Comparison of ENCODE assay signal across 11 cellular contexts in the genomic region with DNA sequence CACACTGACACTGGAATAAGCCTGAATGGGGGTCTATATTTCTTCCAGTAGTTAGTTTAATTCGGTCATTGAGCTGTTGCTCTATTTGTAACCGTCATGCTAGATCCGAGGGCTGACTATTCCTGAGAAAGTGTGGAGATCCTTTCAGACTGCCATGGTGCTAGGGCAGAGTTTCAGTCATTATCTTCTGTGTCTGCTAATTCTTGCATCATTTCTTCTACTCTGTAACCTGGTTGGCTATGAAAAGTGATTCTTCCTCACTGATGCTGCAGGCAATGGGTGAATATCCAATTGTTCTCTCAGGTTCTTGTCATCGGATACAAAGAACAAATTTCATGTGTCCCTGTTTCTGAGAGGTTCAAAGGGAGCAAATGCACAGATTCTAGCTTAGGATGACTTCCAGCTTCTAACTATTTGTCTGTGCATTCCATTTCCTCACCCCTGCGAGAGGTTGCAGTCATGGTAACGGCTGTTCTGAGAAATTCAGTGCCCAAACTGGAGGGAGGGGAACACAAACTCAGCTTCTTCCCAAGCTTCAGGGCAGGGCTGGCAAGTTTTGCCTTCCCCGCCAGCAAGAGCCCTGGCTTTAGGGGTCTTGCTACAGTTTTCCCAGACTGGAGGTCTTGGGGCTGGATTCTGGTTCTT. TPM values are rescaled to one million over a fixed set of nuclear protein-coding genes. Genes with fewer than 3 reads are reported as not detected.
DNase-seq lines count a peak whose midpoint lies in the region; ATAC-seq and TF ChIP-seq lines count a peak whose summit lies in the region.
"Had no signal": no experiment of that assay in that cellular context is flagged by ENCODE, and none has a peak within 500 bp of the region (broad histone marks: within the 10 kb centered on the region; RNA-seq: fewer than 3 reads in every experiment).

No MANE protein-coding gene starts in this region.

- intact Hi-C loops in activated CD4-positive, alpha-beta T cell treated with anti-CD3 and anti-CD28 coated beads for 36 hours (cut with DNase I, micrococcal nuclease): loop anchor here (1.0 to 5.0 kb wide), 7 partner anchors 10 to 161 kb away; a partner anchor contains a TSS
- intact Hi-C loops in left ventricle myocardium inferior (cut with micrococcal nuclease): no loop called here

- no peak for TF ChIP-seq CTCF in left ventricle myocardium inferior (IDR thresholded peaks at IDR 0.05; ENCODE audit: borderline replicate concordance)

- CTCF ChIA-PET in activated CD4-positive, alpha-beta T cell treated with anti-CD3 and anti-CD28 coated beads for 36 hours (lab: Charles Lee): interaction anchor here (0.7 to 2.9 kb wide), 7 partner anchors 10 to 215 kb away, joined by 3 to 16 read pairs (median 3); a partner anchor contains a TSS

- no peaks in the 10 kb centered on the region for H3K9me3 ChIP-seq in left ventricle myocardium inferior (replicated peaks)

- POLR2A ChIA-PET in activated CD4-positive, alpha-beta T cell treated with anti-CD3 and anti-CD28 coated beads for 36 hours (lab: Charles Lee): interaction anchor here (0.7 to 1.0 kb wide), 2 partner anchors 11 to 94 kb away, joined by 5 to 8 read pairs; a partner anchor contains a TSS

- H3K4me1 ChIP-seq in left ventricle myocardium inferior: peaks cover 59% of the 10 kb centered on the region

- H3K27ac Mint-ChIP-seq in activated CD4-positive, alpha-beta T cell treated with anti-CD3 and anti-CD28 coated beads for 36 hours: peak overlapping the region; percentile 80
- H3K27ac Mint-ChIP-seq in activated naive CD8-positive, alpha-beta T cell: peak overlapping the region; percentile 41
- peak overlapping the region; percentile 42 to 94 for H3K27ac Mint-ChIP-seq in stimulated activated naive CD8-positive, alpha-beta T cell treated with anti-CD3 and anti-CD28 coated beads, Interleukin-15, amount 100 ng/mL, for 72 hours

- H3K27me3 ChIP-seq in left ventricle myocardium inferior (ENCODE audit: low read depth): no peaks in the 10 kb centered on the region
- H3K27me3 ChIP-seq: foreskin keratinocyte had no signal

- peaks cover 57% of the 10 kb centered on the region for H3K4me1 Mint-ChIP-seq in activated CD4-positive, alpha-beta T cell treated with anti-CD3 and anti-CD28 coated beads for 36 hours
- peaks cover 42% of the 10 kb centered on the region for H3K4me1 Mint-ChIP-seq in activated naive CD8-positive, alpha-beta T cell (ENCODE audit: low read depth)
- H3K4me1 Mint-ChIP-seq in stimulated activated naive CD8-positive, alpha-beta T cell treated with anti-CD3 and anti-CD28 coated beads, Interleukin-15, amount 100 ng/mL, for 72 hours: peaks cover 55% of the 10 kb centered on the region

- no peaks in the 10 kb centered on the region for H3K27me3 Mint-ChIP-seq in activated CD4-positive, alpha-beta T cell treated with anti-CD3 and anti-CD28 coated beads for 36 hours
- no peaks in the 10 kb centered on the region for H3K27me3 Mint-ChIP-seq in activated naive CD8-positive, alpha-beta T cell
- no peaks in the 10 kb centered on the region for H3K27me3 Mint-ChIP-seq in stimulated activated naive CD8-positive, alpha-beta T cell treated with anti-CD3 and anti-CD28 coated beads, Interleukin-15, amount 100 ng/mL, for 72 hours

- DNase-seq in activated CD4-positive, alpha-beta T cell treated with anti-CD3 and anti-CD28 coated beads for 36 hours: peak; percentile 24
- DNase-seq in activated CD4-positive, alpha-beta T cell treated with anti-CD3 and anti-CD28 coated beads, Interleukin-2, amount 50 U/mL, for 4 hours: no peak
- DNase-seq in left ventricle myocardium inferior (no peak), SKM-1 treated with dmso at 0.1 percent for 144 hours (lab: John Stamatoyannopoulos, UW; ENCODE audit: unreplicated experiment) (no peak), NCI-H748 (lab: John Stamatoyannopoulos, UW; ENCODE audit: unreplicated experiment) (no peak)
- DNase-seq in stimulated activated naive CD8-positive, alpha-beta T cell treated with anti-CD3 and anti-CD28 coated beads, Interleukin-15, amount 100 ng/mL, for 72 hours: no peak
- DNase-seq: foreskin keratinocyte, PC-3 had no signal

- peak overlapping the region; percentile 62 for H3K4me3 Mint-ChIP-seq in activated CD4-positive, alpha-beta T cell treated with anti-CD3 and anti-CD28 coated beads for 36 hours
- H3K4me3 Mint-ChIP-seq in activated naive CD8-positive, alpha-beta T cell: peak overlapping the region; percentile 27
- peak overlapping the region; percentile 49 to 73 for H3K4me3 Mint-ChIP-seq in stimulated activated naive CD8-positive, alpha-beta T cell treated with anti-CD3 and anti-CD28 coated beads, Interleukin-15, amount 100 ng/mL, for 72 hours

- peak overlapping the region; percentile 31 for H3K4me3 ChIP-seq in left ventricle myocardium inferior

- peaks cover 13% of the 10 kb centered on the region for H3K36me3 ChIP-seq in left ventricle myocardium inferior

- H3K27ac ChIP-seq in left ventricle myocardium inferior (replicated peaks): peak overlapping the region; percentile 61
- H3K27ac ChIP-seq: 22Rv1, foreskin keratinocyte had no signal

- peaks cover 16% of the 10 kb centered on the region for H3K36me3 Mint-ChIP-seq in activated CD4-positive, alpha-beta T cell treated with anti-CD3 and anti-CD28 coated beads for 36 hours (ENCODE audit: low read depth)
- peaks cover 8% of the 10 kb centered on the region for H3K36me3 Mint-ChIP-seq in activated naive CD8-positive, alpha-beta T cell

- no peaks in the 10 kb centered on the region for H3K9me3 Mint-ChIP-seq in activated CD4-positive, alpha-beta T cell treated with anti-CD3 and anti-CD28 coated beads for 36 hours (ENCODE audit: low read depth)
- H3K9me3 Mint-ChIP-seq in activated naive CD8-positive, alpha-beta T cell (ENCODE audit: low read depth): no peaks in the 10 kb centered on the region
- no peaks in the 10 kb centered on the region for H3K9me3 Mint-ChIP-seq in stimulated activated naive CD8-positive, alpha-beta T cell treated with anti-CD3 and anti-CD28 coated beads, Interleukin-15, amount 100 ng/mL, for 72 hours

- peak; percentile 24 for ATAC-seq in activated CD4-positive, alpha-beta T cell treated with anti-CD3 and anti-CD28 coated beads for 36 hours
- peak; percentile 49 for ATAC-seq in stimulated activated naive CD8-positive, alpha-beta T cell treated with anti-CD3 and anti-CD28 coated beads, Interleukin-15, amount 100 ng/mL, for 72 hours
- ATAC-seq in HG02938 (IDR thresholded peaks at IDR 0.05; ENCODE audit: unreplicated experiment): no peak
- ATAC-seq: foreskin keratinocyte, PC-3 had no signal

RNA-seq across cellular contexts. Expression of a gene that starts 11.0 kb away (rescaled TPM):
- total RNA-seq in activated CD4-positive, alpha-beta T cell treated with anti-CD3 and anti-CD28 coated beads for 36 hours: 10 to 100 TPM; 34.1 to 34.9 TPM
- total RNA-seq in left ventricle myocardium inferior: 3.7 TPM

RNA-seq across cellular contexts. Expression of a gene that starts 49.0 kb away (rescaled TPM):
- 10 to 100 TPM in 1 of 2 experiments, 1 to 10 TPM in 1; 8.5 to 10.2 TPM for total RNA-seq in activated CD4-positive, alpha-beta T cell treated with anti-CD3 and anti-CD28 coated beads for 36 hours
- total RNA-seq in left ventricle myocardium inferior: 89.4 TPM
- total RNA-seq: PC-3 had no signal
